Comparison of ENCODE assay signal across 15 cellular contexts in the genomic region with DNA sequence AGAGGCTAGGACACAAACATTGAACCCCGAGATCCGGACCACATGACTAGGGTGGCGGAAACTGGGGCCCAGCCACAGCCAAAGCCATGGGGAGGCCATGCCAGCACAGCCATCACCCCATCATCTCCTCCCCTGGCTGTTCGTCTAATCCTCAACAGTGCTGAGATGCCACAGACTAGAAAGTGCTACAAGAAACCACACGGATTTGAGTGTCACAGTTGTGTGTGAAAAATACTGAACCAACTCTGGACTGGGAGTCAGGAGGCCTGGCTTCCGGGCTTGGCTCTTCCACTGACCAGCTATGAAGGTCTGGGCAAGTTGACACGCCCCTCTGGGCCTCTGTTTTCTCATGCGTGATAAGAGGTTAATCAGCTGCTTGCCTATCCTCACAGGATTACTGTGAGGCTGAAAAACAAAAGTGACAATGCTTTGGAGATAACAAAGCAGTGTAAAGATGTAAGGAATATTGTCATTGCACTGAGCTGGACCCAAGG. TPM values are rescaled to one million over a fixed set of nuclear protein-coding genes. Genes with fewer than 3 reads are reported as not detected.
A peak's percentile ranks its signal among the peaks of the same experiment; 100 is the strongest.
DNase-seq lines count a peak whose midpoint lies in the region; ATAC-seq and TF ChIP-seq lines count a peak whose summit lies in the region.
"Had no signal": no experiment of that assay in that cellular context is flagged by ENCODE, and none has a peak within 500 bp of the region (broad histone marks: within the 10 kb centered on the region; RNA-seq: fewer than 3 reads in every experiment).

No MANE protein-coding gene starts in this region.

- no peaks in the 10 kb centered on the region for H3K36me3 Mint-ChIP-seq in chondrocyte (ENCODE audit: low read depth)
- H3K36me3 Mint-ChIP-seq: activated naive CD8-positive, alpha-beta T cell treated with anti-CD3 and anti-CD28 coated beads for 36 hours; CD8-positive, alpha-beta memory T cell had no signal

- TF ChIP-seq CTCF in thyroid gland (IDR thresholded peaks at IDR 0.05) (no peak), chondrocyte (IDR thresholded peaks at IDR 0.05) (no peak)

- WGBS in thyroid gland, 2 donors: 77 to 79% methylated on average over 8 of the region's 8 CpGs

- no peak overlapping the region for H3K4me3 ChIP-seq in thyroid gland (replicated peaks in 1 of 3)

- H3K4me1 ChIP-seq in thyroid gland: peaks cover 0 to 11% of the 10 kb centered on the region in 2 donors

- no peak for TF ChIP-seq POLR2A in thyroid gland (IDR thresholded peaks at IDR 0.05)

- H3K27ac Mint-ChIP-seq in chondrocyte (ENCODE audit: unreplicated experiment): no peak overlapping the region
- H3K27ac Mint-ChIP-seq: activated naive CD8-positive, alpha-beta T cell treated with anti-CD3 and anti-CD28 coated beads for 36 hours had no signal

- H3K27me3 ChIP-seq in thyroid gland: no peaks in the 10 kb centered on the region

- DNase-seq in NCI-H748 (lab: John Stamatoyannopoulos, UW; ENCODE audit: unreplicated experiment) (peak; percentile 15), NCI-H748 treated with DMSO at 0.1 percent for 48 hours (lab: John Stamatoyannopoulos, UW) (no peak), NCI-H2196 (lab: John Stamatoyannopoulos, UW; ENCODE audit: unreplicated experiment) (peak; percentile 37), iPS-NIHi11 (ENCODE audit: low spot score) (peak; percentile 40), thyroid gland (peak; percentile 57 to 62), chondrocyte (ENCODE audit: low spot score) (no peak), pons (ENCODE audit: low spot score) (no peak)
- DNase-seq: activated CD4-positive, CD25-positive, alpha-beta regulatory T cell treated with anti-CD3 and anti-CD28 coated beads, Interleukin-2, amount 50 U/mL, for 72 hours; activated naive CD8-positive, alpha-beta T cell treated with anti-CD3 and anti-CD28 coated beads for 36 hours; activated T-cell treated with anti-CD3 and anti-CD28 coated beads for 4 hours; CD8-positive, alpha-beta memory T cell; stimulated activated naive CD4-positive, alpha-beta T cell treated with Interleukin-2 at 50 U/mL for 16 hours; SW 1271 had no signal

- H3K27ac ChIP-seq in thyroid gland: no peak overlapping the region

- H3K9me3 ChIP-seq in thyroid gland: no peaks in the 10 kb centered on the region

- no peaks in the 10 kb centered on the region for H3K9me3 Mint-ChIP-seq in chondrocyte (ENCODE audit: low read depth)
- H3K9me3 Mint-ChIP-seq: activated naive CD8-positive, alpha-beta T cell treated with anti-CD3 and anti-CD28 coated beads for 36 hours had no signal

- no peak overlapping the region for H3K4me3 Mint-ChIP-seq in chondrocyte (ENCODE audit: unreplicated experiment)
- H3K4me3 Mint-ChIP-seq: activated naive CD8-positive, alpha-beta T cell treated with anti-CD3 and anti-CD28 coated beads for 36 hours; CD8-positive, alpha-beta memory T cell had no signal

- intact Hi-C loops in thyroid gland (cut with DNase I): no loop called here

- H3K4me1 Mint-ChIP-seq in chondrocyte (ENCODE audit: low read depth): no peaks in the 10 kb centered on the region
- H3K4me1 Mint-ChIP-seq: activated naive CD8-positive, alpha-beta T cell treated with anti-CD3 and anti-CD28 coated beads for 36 hours; CD8-positive, alpha-beta memory T cell had no signal

- peaks cover 14% of the 10 kb centered on the region for H3K27me3 Mint-ChIP-seq in chondrocyte (ENCODE audit: low read depth)

- no peaks in the 10 kb centered on the region for H3K36me3 ChIP-seq in thyroid gland

- no peak for ATAC-seq in HG03520 (IDR thresholded peaks at IDR 0.05; ENCODE audit: unreplicated experiment)
- ATAC-seq: HCT116 had no signal

RNA-seq across cellular contexts. Expression of a gene that starts 38.8 kb away (rescaled TPM):
- 10 to 100 TPM; 18.4 to 27.5 (median 22.0) TPM for total RNA-seq in thyroid gland
- 19.6 to 25.1 TPM (median 23.8 TPM) in 3 replicates for total RNA-seq in chondrocyte

Comparison
In these comparisons a context has a peak if more than half of its experiments do, and no peak if none do; other contexts are left out.
1. DNase-seq: peak in NCI-H748 (single experiment), NCI-H2196 (single experiment), iPS-NIHi11 (single experiment) and thyroid gland (2 of 2); none in NCI-H748 treated with DMSO at 0.1 percent for 48 hours (single experiment), chondrocyte (single experiment) and pons (single experiment).